Comparison of ENCODE assay signal across 9 cellular contexts in the genomic region with DNA sequence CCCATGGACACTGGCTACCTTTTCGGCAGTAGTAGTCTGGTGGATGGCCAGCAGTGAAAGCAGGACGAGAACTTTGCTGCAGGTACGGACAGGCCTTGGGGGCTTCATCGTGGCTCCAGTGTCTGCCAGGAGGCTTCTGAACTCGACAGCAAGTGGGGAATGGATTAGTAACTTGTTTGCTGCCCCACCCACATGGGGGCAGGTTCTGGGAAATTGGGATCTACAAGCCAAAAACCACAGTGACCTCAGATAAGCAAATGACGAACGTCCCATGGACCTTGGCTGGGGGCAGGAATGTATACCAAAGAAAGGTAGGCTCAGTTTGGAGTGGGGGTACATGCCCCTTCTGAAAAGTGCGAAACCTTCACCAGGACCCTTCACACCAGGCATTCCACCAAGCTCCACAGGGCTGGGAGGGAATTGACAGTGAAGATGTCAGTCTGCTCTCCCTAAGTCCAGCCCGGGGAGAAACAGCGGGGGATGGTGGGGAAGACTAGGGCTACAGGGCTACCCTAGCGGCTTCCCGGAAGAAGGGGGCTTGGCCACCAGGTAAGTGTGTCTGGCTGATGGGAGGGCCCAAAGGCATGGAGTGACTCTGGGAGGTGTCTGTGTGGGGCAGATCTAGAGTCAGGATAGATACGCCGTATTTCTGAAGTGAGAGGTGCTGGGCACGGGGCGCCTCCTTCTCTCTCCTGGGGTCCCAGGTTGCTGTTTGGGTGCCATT. TPM values are rescaled to one million over a fixed set of nuclear protein-coding genes. Genes with fewer than 3 reads are reported as not detected.
DNase-seq lines count a peak whose midpoint lies in the region; ATAC-seq, FAIRE-seq and TF ChIP-seq lines count a peak whose summit lies in the region.
"Had no signal": no experiment of that assay in that cellular context is flagged by ENCODE, and none has a peak within 500 bp of the region (broad histone marks: within the 10 kb centered on the region; RNA-seq: fewer than 3 reads in every experiment).

A gene (minus strand): TSS at position 138 of the 724 bp plus-strand sequence. CDS start 30 bp downstream, at position 108.

- no peak within 1 kb of the TSS for H3K9ac ChIP-seq in astrocyte (ENCODE audit: low read length)

- no peaks in the 10 kb centered on the region for H3K9me3 Mint-ChIP-seq in MCF 10A (ENCODE audit: unreplicated experiment)
- no peaks in the 10 kb centered on the region for H3K9me3 Mint-ChIP-seq in astrocyte (ENCODE audit: unreplicated experiment)
- H3K9me3 Mint-ChIP-seq in mesothelial cell of epicardium = no peaks in the 10 kb centered on the region

- H3K36me3 ChIP-seq in breast epithelium (no peaks in the 10 kb centered on the region), astrocyte (ENCODE audit: insufficient read depth, low read length) (no peaks in the 10 kb centered on the region), upper lobe of right lung (no peaks in the 10 kb centered on the region)

- peaks cover 16% of the 10 kb centered on the region for H4K20me1 ChIP-seq in astrocyte (ENCODE audit: insufficient read depth, low read length)

- H3K4me1 Mint-ChIP-seq in MCF 10A (ENCODE audit: insufficient read depth, unreplicated experiment) = peaks cover 6% of the 10 kb centered on the region
- H3K4me1 Mint-ChIP-seq in astrocyte (ENCODE audit: low read depth, unreplicated experiment) = peaks cover 19% of the 10 kb centered on the region
- peaks cover 2% of the 10 kb centered on the region for H3K4me1 Mint-ChIP-seq in mesothelial cell of epicardium

- H2AFZ ChIP-seq in astrocyte (ENCODE audit: low read depth, low read length) = no peak within 1 kb of the TSS

- H3K4me3 Mint-ChIP-seq in MCF 10A (ENCODE audit: unreplicated experiment) (no peak within 1 kb of the TSS), astrocyte (ENCODE audit: unreplicated experiment) (no peak within 1 kb of the TSS), mesothelial cell of epicardium (no peak within 1 kb of the TSS)

- H3K4me1 ChIP-seq in breast epithelium = peaks cover 0 to 5% of the 10 kb centered on the region in 2 donors
- H3K4me1 ChIP-seq in astrocyte (ENCODE audit: insufficient read depth, low read length) = peaks cover 19% of the 10 kb centered on the region
- H3K4me1 ChIP-seq in upper lobe of right lung = peaks cover 4% of the 10 kb centered on the region

- DNase-seq in MCF 10A (ENCODE audit: unreplicated experiment) (peak; percentile 69), breast epithelium (ENCODE audit: low spot score in 2 of 2) (no peak), astrocyte (ENCODE audit: low read depth) (peak; percentile 44), mesothelial cell of epicardium (ENCODE audit: low spot score in 2 of 2, unreplicated experiment in 2 of 2) (no peak), upper lobe of right lung (no peak), superior temporal gyrus (ENCODE audit: extremely low spot score) (no peak), retina (no peak), erythroblast (lab: John Stamatoyannopoulos, UW) (no peak)
- DNase-seq: KG1 had no signal

- H3K27me3 Mint-ChIP-seq in MCF 10A (ENCODE audit: insufficient read depth, unreplicated experiment) = no peaks in the 10 kb centered on the region
- peaks cover 11% of the 10 kb centered on the region for H3K27me3 Mint-ChIP-seq in astrocyte (ENCODE audit: low read depth, unreplicated experiment)
- H3K27me3 Mint-ChIP-seq in mesothelial cell of epicardium (ENCODE audit: low read depth) = no peaks in the 10 kb centered on the region

- H3K4me3 ChIP-seq in breast epithelium (no peak within 1 kb of the TSS), astrocyte (ENCODE audit: insufficient read depth, low read depth, low read length) (no peak within 1 kb of the TSS), upper lobe of right lung (no peak within 1 kb of the TSS)

- no peak for ATAC-seq in upper lobe of right lung

- POLR2A ChIA-PET in MCF 10A (lab: Yijun Ruan, JAX) = interaction anchor here (0.7 to 1.0 kb wide), 2 partner anchors 10 to 860 kb away, joined by 4 read pairs; no protein-coding TSS in a partner anchor

- H3K27me3 ChIP-seq in breast epithelium (no peaks in the 10 kb centered on the region), astrocyte (ENCODE audit: insufficient read depth, low read length) (no peaks in the 10 kb centered on the region), upper lobe of right lung (no peaks in the 10 kb centered on the region)

- no peaks in the 10 kb centered on the region for H3K79me2 ChIP-seq in astrocyte (ENCODE audit: insufficient read depth, low read length)

- BruUV-seq in MCF 10A (replicated peaks; lab: Mats Ljungman, UMichigan) = no TSS peak

- TF ChIP-seq POLR2A in breast epithelium (IDR thresholded peaks at IDR 0.05) (no peak), erythroblast (IDR thresholded peaks at IDR 0.05; ENCODE audit: low read length) (no peak)

- H3K27ac ChIP-seq in breast epithelium = peak within 1 kb of the TSS in 1 of 2 donors; percentile 75
- H3K27ac ChIP-seq in astrocyte (ENCODE audit: low read depth, low read length) = no peak within 1 kb of the TSS
- peak within 1 kb of the TSS; percentile 14 for H3K27ac ChIP-seq in upper lobe of right lung

- CTCF ChIA-PET in MCF 10A (lab: Yijun Ruan, JAX) = interaction anchor here (0.6 to 1.2 kb wide), 2 partner anchors 10 to 77 kb away, joined by 3 to 5 read pairs; no protein-coding TSS in a partner anchor

- H3K36me3 Mint-ChIP-seq in MCF 10A (ENCODE audit: insufficient read depth, unreplicated experiment) (no peaks in the 10 kb centered on the region), astrocyte (ENCODE audit: low read depth, unreplicated experiment) (peaks cover 3% of the 10 kb centered on the region), mesothelial cell of epicardium (no peaks in the 10 kb centered on the region)

- FAIRE-seq in astrocyte (lab: Jason Lieb, UNC) = no peak

- H3K9me3 ChIP-seq in breast epithelium (no peaks in the 10 kb centered on the region), astrocyte (ENCODE audit: insufficient read depth, low read depth, low read length) (no peaks in the 10 kb centered on the region), upper lobe of right lung (no peaks in the 10 kb centered on the region)

- peak within 1 kb of the TSS; percentile 56 for H3K4me2 ChIP-seq in astrocyte (ENCODE audit: low read length)

- intact Hi-C loops in MCF 10A (cut with micrococcal nuclease) = no loop called here
- intact Hi-C loops in breast epithelium (cut with DNase I; ENCODE audit: low total_unique reads) = no loop called here
- intact Hi-C loops in upper lobe of right lung (cut with DNase I) = no loop called here

- TF ChIP-seq CTCF in MCF 10A (IDR thresholded peaks at IDR 0.05; ENCODE audit: unreplicated experiment) (no peak), breast epithelium (IDR thresholded peaks at IDR 0.05) (no peak), astrocyte (IDR thresholded peaks at IDR 0.05; ENCODE audit: insufficient read depth, low read depth, low read length) (no peak), mesothelial cell of epicardium (IDR thresholded peaks at IDR 0.05; ENCODE audit: unreplicated experiment) (no peak), upper lobe of right lung (IDR thresholded peaks at IDR 0.05) (no peak)

- H3K27ac Mint-ChIP-seq in MCF 10A (ENCODE audit: low read depth, unreplicated experiment) (no peak within 1 kb of the TSS), astrocyte (ENCODE audit: unreplicated experiment) (no peak within 1 kb of the TSS), mesothelial cell of epicardium (no peak within 1 kb of the TSS)

RNA-seq across cellular contexts. Expression of the gene that starts here (rescaled TPM):
- 0.58 and 2.9 TPM in 2 replicates for total RNA-seq in MCF 10A (2022)
- total RNA-seq in breast epithelium = 1 to 10 TPM; 5.6 to 9.5 (median 5.8) TPM
- 2.8 and 5.3 TPM in 2 replicates for total RNA-seq in astrocyte
- total RNA-seq in mesothelial cell of epicardium = 12.0 to 13.9 TPM (median 13.5 TPM) in 3 replicates
- total RNA-seq in upper lobe of right lung = 26.9 TPM

Comparison
In these comparisons a context has a peak if more than half of its experiments do, and no peak if none do; other contexts are left out.
1. DNase-seq: peak in MCF 10A (single experiment) and astrocyte (single experiment); none in breast epithelium (0 of 2), mesothelial cell of epicardium (0 of 2), upper lobe of right lung (single experiment), superior temporal gyrus (single experiment), retina (single experiment) and erythroblast (0 of 2).